ENCODE assay signal across 8 cellular contexts in genomic region chr17:63431939-63432804, GRCh38. TPM values are rescaled to one million over a fixed set of nuclear protein-coding genes. Genes with fewer than 3 reads are reported as not detected.
A peak's percentile ranks its signal among the peaks of the same experiment; 100 is the strongest.
DNase-seq lines count a peak whose midpoint lies in the region; ATAC-seq, FAIRE-seq and TF ChIP-seq lines count a peak whose summit lies in the region.

No MANE protein-coding gene starts in this region.

- in situ Hi-C loops in brain microvascular endothelial cell (cut with HindIII; ENCODE audit: low pct_ligation_motif_present, low sequenced_read_pairs) = no loop called here

- TF ChIP-seq CTCF in BJ (IDR thresholded peaks at IDR 0.05; ENCODE audit: insufficient read depth, low read depth, low read length) (no peak), brain microvascular endothelial cell (IDR thresholded peaks at IDR 0.05; ENCODE audit: low read depth, low read length, missing control alignments) (peak; percentile 3), mucosa of descending colon (IDR thresholded peaks at IDR 0.05) (no peak)

- H3K4me3 ChIP-seq in BJ (ENCODE audit: low read depth, low read length) (no peak overlapping the region), brain microvascular endothelial cell (ENCODE audit: low read depth, low read length) (no peak overlapping the region), mucosa of descending colon (no peak overlapping the region)

- peaks cover 39% of the 10 kb centered on the region for H3K4me1 ChIP-seq in mucosa of descending colon (ENCODE audit: low read depth)

- POLR2A ChIA-PET in BJ (lab: Charles Lee) = interaction anchor here (0.6 kb wide), 1 partner anchor 31 kb away, joined by 3 read pairs; no protein-coding TSS in a partner anchor

- DNase-seq in BJ (ENCODE audit: low read depth) (peak; percentile 66), LoVo (ENCODE audit: low spot score) (peak; percentile 47), brain microvascular endothelial cell (no peak), mucosa of descending colon (peak in 2 of 3 donors; percentile 55 to 59), urothelium cell line (ENCODE audit: low spot score) (no peak), SW480 (ENCODE audit: low spot score) (no peak)
- DNase-seq in stimulated activated naive CD4-positive, alpha-beta T cell treated with Interleukin-2 at 50 U/mL for 16 hours (lab: John Stamatoyannopoulos, UW) = no peak

- ATAC-seq in mucosa of descending colon (peak; percentile 77), HG03039 (IDR thresholded peaks at IDR 0.05; ENCODE audit: unreplicated experiment) (no peak)

- intact Hi-C loops in mucosa of descending colon (cut with DNase I, micrococcal nuclease) = no loop called here

- H3K9me3 ChIP-seq in mucosa of descending colon = no peaks in the 10 kb centered on the region

- FAIRE-seq in urothelium cell line (lab: Jason Lieb, UNC) = no peak

- H3K36me3 ChIP-seq in BJ (ENCODE audit: control insufficient read depth, insufficient read depth, low read length) = no peaks in the 10 kb centered on the region
- no peaks in the 10 kb centered on the region for H3K36me3 ChIP-seq in brain microvascular endothelial cell (replicated peaks)
- no peaks in the 10 kb centered on the region for H3K36me3 ChIP-seq in mucosa of descending colon (ENCODE audit: low read depth)

- CTCF ChIA-PET in BJ (lab: Yijun Ruan, JAX) = interaction anchor here (0.6 to 13.5 kb wide), 6 partner anchors 8 to 877 kb away, joined by 3 to 173 read pairs (median 4); partner anchors contain the start of gene MAP3K3

- peak overlapping the region; percentile 85 for H3K27ac ChIP-seq in brain microvascular endothelial cell

- H3K27me3 ChIP-seq in BJ (ENCODE audit: control insufficient read depth, insufficient read depth, low read length) (no peaks in the 10 kb centered on the region), brain microvascular endothelial cell (replicated peaks) (no peaks in the 10 kb centered on the region)

RNA-seq across cellular contexts. Expression of gene CYB561, which starts 13.9 kb away (rescaled TPM):
- polyA plus RNA-seq in BJ (2011; rRNA removed) = 13.0 and 17.1 TPM in 2 replicates
- polyA minus RNA-seq in BJ (2011; rRNA and poly(A)+ RNA removed) = 15.4 and 26.3 TPM in 2 replicates
- total RNA-seq in mucosa of descending colon = 10 to 100 TPM; 38.1 to 54.9 (median 51.3) TPM

RNA-seq across cellular contexts. Expression of gene ACE, which starts 44.7 kb away (rescaled TPM):
- polyA plus RNA-seq in BJ (2011; rRNA removed) = 1.9 and 3.1 TPM in 2 replicates
- 2.9 and 4.8 TPM in 2 replicates for polyA minus RNA-seq in BJ (2011; rRNA and poly(A)+ RNA removed)
- total RNA-seq in mucosa of descending colon = 10 to 100 TPM; 16.0 to 24.6 (median 23.0) TPM

Comparison
In these comparisons a context has a peak if more than half of its experiments do, and no peak if none do; other contexts are left out.
1. DNase-seq: peak in BJ (single experiment), LoVo (single experiment) and mucosa of descending colon (2 of 3); none in brain microvascular endothelial cell (single experiment), urothelium cell line (single experiment), SW480 (single experiment) and stimulated activated naive CD4-positive, alpha-beta T cell treated with Interleukin-2 at 50 U/mL for 16 hours (single experiment).